ENCODE assay signal across 20 cellular contexts in genomic region chr7:30303312-30304039, GRCh38. TPM values are rescaled to one million over a fixed set of nuclear protein-coding genes. Genes with fewer than 3 reads are reported as not detected.
DNase-seq lines count a peak whose midpoint lies in the region; ATAC-seq, FAIRE-seq and TF ChIP-seq lines count a peak whose summit lies in the region.
"Had no signal": no experiment of that assay in that cellular context is flagged by ENCODE, and none has a peak within 500 bp of the region (broad histone marks: within the 10 kb centered on the region; RNA-seq: fewer than 3 reads in every experiment).

No MANE protein-coding gene starts in this region.

- H3K27me3 Mint-ChIP-seq in activated naive CD4-positive, alpha-beta T cell treated with anti-CD3 and anti-CD28 coated beads, Interleukin-2, amount 10 ng/mL, durations not matched to agents 7 days and 5 days = no peaks in the 10 kb centered on the region
- H3K27me3 Mint-ChIP-seq: activated naive CD8-positive, alpha-beta T cell treated with anti-CD3 and anti-CD28 coated beads, Interleukin-2, amount 10 ng/mL, durations not matched to agents 7 days and 5 days; effector memory CD8-positive, alpha-beta T cell; progenitor cell of endocrine pancreas had no signal

- no peaks in the 10 kb centered on the region for H3K36me3 ChIP-seq in left lung
- H3K36me3 ChIP-seq: cardiac muscle cell had no signal

- no peak overlapping the region for H3K4me3 ChIP-seq in left lung
- H3K4me3 ChIP-seq: cardiac muscle cell had no signal

- no peak overlapping the region for H3K4me3 Mint-ChIP-seq in activated naive CD4-positive, alpha-beta T cell treated with anti-CD3 and anti-CD28 coated beads, Interleukin-2, amount 10 ng/mL, durations not matched to agents 7 days and 5 days
- H3K4me3 Mint-ChIP-seq: activated naive CD8-positive, alpha-beta T cell treated with anti-CD3 and anti-CD28 coated beads, Interleukin-2, amount 10 ng/mL, durations not matched to agents 7 days and 5 days; effector memory CD8-positive, alpha-beta T cell; HFFc6 had no signal

- peaks cover 0 to 12% of the 10 kb centered on the region in 2 donors for H3K4me1 ChIP-seq in left lung

- peak; percentile 87 for ATAC-seq in GM19351 (IDR thresholded peaks at IDR 0.05; ENCODE audit: unreplicated experiment)
- peak; percentile 53 for ATAC-seq in HG02610 (IDR thresholded peaks at IDR 0.05; ENCODE audit: unreplicated experiment)
- ATAC-seq in HG03460 (IDR thresholded peaks at IDR 0.05; ENCODE audit: unreplicated experiment) = peak; percentile 82
- ATAC-seq in left lung = no peak
- ATAC-seq: effector memory CD8-positive, alpha-beta T cell; left lobe of liver had no signal

- H3K4me1 Mint-ChIP-seq in activated naive CD4-positive, alpha-beta T cell treated with anti-CD3 and anti-CD28 coated beads, Interleukin-2, amount 10 ng/mL, durations not matched to agents 7 days and 5 days = peaks cover 17% of the 10 kb centered on the region

- FAIRE-seq in GM12892 (lab: Jason Lieb, UNC) = peak; percentile 85

- DNase-seq in GM12892 (ENCODE audit: insufficient read length) (no peak), NCI-H524 treated with DMSO at 0.1 percent for 48 hours (lab: John Stamatoyannopoulos, UW) (no peak), left lung (no peak), GM19238 (ENCODE audit: insufficient read length, low spot score) (no peak)
- no peak for DNase-seq in activated naive CD4-positive, alpha-beta T cell treated with anti-CD3 and anti-CD28 coated beads, Interleukin-2, amount 10 ng/mL, durations not matched to agents 7 days and 5 days
- DNase-seq: activated naive CD8-positive, alpha-beta T cell treated with anti-CD3 and anti-CD28 coated beads, Interleukin-2, amount 10 ng/mL, durations not matched to agents 7 days and 5 days; effector memory CD8-positive, alpha-beta T cell; HFFc6; NCI-H1694; NCI-H526 treated with DMSO at 0.1 percent for 48 hours; stimulated activated CD4-positive, alpha-beta T cell treated with anti-CD3 and anti-CD28 coated beads, Interleukin-15, amount 100 ng/mL, for 24 hours; substantia nigra; T-helper 2 cell had no signal

- no peaks in the 10 kb centered on the region for H3K36me3 Mint-ChIP-seq in activated naive CD4-positive, alpha-beta T cell treated with anti-CD3 and anti-CD28 coated beads, Interleukin-2, amount 10 ng/mL, durations not matched to agents 7 days and 5 days

- H3K27me3 ChIP-seq in left lung = no peaks in the 10 kb centered on the region
- H3K27me3 ChIP-seq: cardiac muscle cell had no signal

- H3K27ac ChIP-seq in left lung = no peak overlapping the region
- H3K27ac ChIP-seq: cardiac muscle cell, RWPE1 had no signal

- no peak for TF ChIP-seq CTCF in left lung (IDR thresholded peaks at IDR 0.05)

- no peaks in the 10 kb centered on the region for H3K9me3 Mint-ChIP-seq in activated naive CD4-positive, alpha-beta T cell treated with anti-CD3 and anti-CD28 coated beads, Interleukin-2, amount 10 ng/mL, durations not matched to agents 7 days and 5 days
- H3K9me3 Mint-ChIP-seq: activated naive CD8-positive, alpha-beta T cell treated with anti-CD3 and anti-CD28 coated beads, Interleukin-2, amount 10 ng/mL, durations not matched to agents 7 days and 5 days; effector memory CD8-positive, alpha-beta T cell; HFFc6 had no signal

- no peak overlapping the region for H3K27ac Mint-ChIP-seq in activated naive CD4-positive, alpha-beta T cell treated with anti-CD3 and anti-CD28 coated beads, Interleukin-2, amount 10 ng/mL, durations not matched to agents 7 days and 5 days
- H3K27ac Mint-ChIP-seq: activated naive CD8-positive, alpha-beta T cell treated with anti-CD3 and anti-CD28 coated beads, Interleukin-2, amount 10 ng/mL, durations not matched to agents 7 days and 5 days; HFFc6; progenitor cell of endocrine pancreas had no signal

- no peaks in the 10 kb centered on the region for H3K9me3 ChIP-seq in left lung

- TF ChIP-seq POLR2A in GM12892 (IDR thresholded peaks at IDR 0.05; ENCODE audit: low read depth, low read length) = no peak

- intact Hi-C loops in left lung (cut with DNase I) = no loop called here

- CTCF ChIA-PET in activated naive CD4-positive, alpha-beta T cell treated with anti-CD3 and anti-CD28 coated beads, Interleukin-2, amount 10 ng/mL, durations not matched to agents 7 days and 5 days (lab: Charles Lee) = no interaction called here

RNA-seq across cellular contexts. Expression of gene ZNRF2, which starts 19.1 kb away (rescaled TPM):
- polyA plus RNA-seq in GM12892 (2012; ENCODE audit: missing spikeins) = 7.7 TPM
- total RNA-seq in left lung = 10 to 100 TPM; 18.3 to 19.5 TPM
